ENCODE assay signal across 20 cellular contexts in the genomic region with DNA sequence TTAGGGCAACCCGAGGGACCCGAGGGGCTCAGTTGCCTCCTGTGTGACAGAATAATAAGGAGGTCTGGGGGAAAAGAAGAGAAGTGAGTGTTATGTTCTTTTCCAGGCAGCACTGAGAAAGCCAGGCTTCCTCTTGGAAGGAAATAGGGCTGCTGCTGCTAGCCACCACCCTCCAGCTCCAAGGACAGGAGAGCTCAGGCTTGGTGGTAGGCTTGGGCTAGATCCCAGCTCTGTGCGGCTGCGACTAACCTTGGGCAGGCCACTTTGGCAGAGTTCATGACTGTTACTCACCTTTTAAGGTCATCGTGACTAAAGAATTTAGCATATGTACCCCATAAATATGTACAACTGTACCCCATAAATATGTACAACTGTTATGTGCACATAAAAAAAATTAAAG.
"Had no signal": no experiment of that assay in that cellular context is flagged by ENCODE, and none has a peak within 500 bp of the region (broad histone marks: within the 10 kb centered on the region; RNA-seq: fewer than 3 reads in every experiment).

No MANE protein-coding gene starts in this region.

- ATAC-seq: foreskin keratinocyte, gastroesophageal sphincter, heart left ventricle, left lung, left ventricle myocardium superior, lower lobe of right lung had no signal

- H3K4me3 Mint-ChIP-seq: immature natural killer cell had no signal

- H3K4me1 Mint-ChIP-seq: immature natural killer cell had no signal

- H3K4me1 ChIP-seq: esophagus muscularis mucosa, foreskin keratinocyte, gastroesophageal sphincter, heart left ventricle, left lung, lower lobe of right lung had no signal

- H3K36me3 ChIP-seq: esophagus muscularis mucosa, gastroesophageal sphincter, heart left ventricle, left lung, lower lobe of right lung had no signal

- H3K27me3 ChIP-seq: dorsolateral prefrontal cortex, esophagus muscularis mucosa, gastroesophageal sphincter, heart left ventricle, hepatocyte, left lung had no signal

- H3K27ac ChIP-seq: coronary artery, dorsolateral prefrontal cortex, esophagus muscularis mucosa, foreskin keratinocyte, gastroesophageal sphincter, heart left ventricle, hepatocyte, left lung, lower lobe of right lung had no signal

- DNase-seq: dermis blood vessel endothelial cell; effector CD4-positive, alpha-beta T cell; effector memory CD4-positive, alpha-beta T cell; foreskin keratinocyte; hypothalamus; immature natural killer cell; islet precursor cell; kidney; kidney glomerular epithelial cell; lower lobe of right lung; mesenchymal stem cell; midbrain had no signal

- H3K27ac Mint-ChIP-seq: immature natural killer cell had no signal

- H3K79me2 ChIP-seq: hepatocyte had no signal

- H2AFZ ChIP-seq: hepatocyte had no signal

- H3K4me2 ChIP-seq: hepatocyte had no signal

- H3K36me3 Mint-ChIP-seq: immature natural killer cell had no signal

- H3K4me3 ChIP-seq: coronary artery, dorsolateral prefrontal cortex, esophagus muscularis mucosa, gastroesophageal sphincter, heart left ventricle, hepatocyte, left lung, lower lobe of right lung had no signal
